In the genomic region with DNA sequence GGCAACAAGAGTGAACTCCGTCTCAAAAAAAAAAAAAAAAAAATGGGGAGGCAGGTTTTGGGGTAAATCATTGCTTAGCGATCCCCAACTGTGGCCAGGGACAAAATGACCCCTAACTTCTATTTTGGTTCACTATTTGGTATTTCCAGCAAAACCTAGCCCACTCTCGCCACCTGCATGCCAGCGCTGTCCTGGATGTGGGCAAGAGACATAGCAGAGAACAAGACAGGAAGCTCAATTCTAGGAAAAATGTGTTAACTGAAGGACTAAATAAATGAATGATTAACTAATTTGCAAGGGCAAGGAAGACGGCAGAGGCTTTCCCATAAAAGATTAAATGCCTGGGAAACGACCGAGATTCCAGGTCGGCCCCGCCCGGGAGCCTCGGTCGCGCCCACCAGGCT, we compare ENCODE assay signal across 1 cellular context.
TF ChIP-seq lines count a peak whose summit lies in the region.

No MANE protein-coding gene starts in this region.

TF ChIP-seq in HepG2, 621 proteins besides CTCF, POLR2A, EP300 and RAD21:
- TF ChIP-seq NCOA2 (CRISPR knock-in tag; IDR thresholded peaks at IDR 0.05) (no peak), ZNF614 (CRISPR knock-in tag; IDR thresholded peaks at IDR 0.05; ENCODE audit: borderline replicate concordance) (no peak), SNAI1 (CRISPR knock-in tag; IDR thresholded peaks at IDR 0.05; ENCODE audit: borderline replicate concordance) (peak; percentile 26; the same call in 1 of the 2 replicates), ZNF607 (CRISPR knock-in tag; IDR thresholded peaks at IDR 0.05; ENCODE audit: borderline replicate concordance) (0 out of 2 replicates have a peak, but pooled peaks have one; percentile 2), ZNF230 (CRISPR knock-in tag; IDR thresholded peaks at IDR 0.05) (0 out of 2 replicates have a peak, but pooled peaks have one; percentile 6), ZFAT (CRISPR knock-in tag; conservative IDR thresholded peaks at IDR 0.05) (no peak), ZNF782 (CRISPR knock-in tag; IDR thresholded peaks at IDR 0.05; ENCODE audit: borderline replicate concordance) (0 out of 2 replicates have a peak, but pooled peaks have one; percentile 26), MTF2 (CRISPR knock-in tag; IDR thresholded peaks at IDR 0.05; ENCODE audit: borderline replicate concordance) (no peak), CC2D1A (CRISPR knock-in tag; IDR thresholded peaks at IDR 0.05) (0 out of 2 replicates have a peak, but pooled peaks have one; percentile 33)
TF ChIP-seq in HepG2: peak in this region for 5.
